In genomic region chr6:110256366-110256765, GRCh38 we compare ENCODE assay signal across 28 cellular contexts.
"Had no signal": no experiment of that assay in that cellular context is flagged by ENCODE, and none has a peak within 500 bp of the region (broad histone marks: within the 10 kb centered on the region; RNA-seq: fewer than 3 reads in every experiment).

No MANE protein-coding gene starts in this region.

- H3K4me1 Mint-ChIP-seq: stimulated activated effector memory CD8-positive, alpha-beta T cell treated with anti-CD3 and anti-CD28 coated beads, Interleukin-12 subunit alpha, Interleukin-12 subunit beta, amount 100 ng/mL, for 72 hours; stimulated activated memory B cell treated with anti-CD40 and anti-IgM and Interleukin-4, amounts not matched to agents 10 μg/mL and 1 μg/mL and 100 μg/mL, for 72 hours; stimulated activated naive B cell treated with anti-CD40 and anti-IgM and Interleukin-4, amounts not matched to agents 10 μg/mL and 1 μg/mL and 100 μg/mL, for 72 hours; stimulated activated naive CD8-positive, alpha-beta T cell treated with anti-CD3 and anti-CD28 coated beads, Interleukin-15, amount 100 ng/mL, for 72 hours had no signal

- H3K9me3 Mint-ChIP-seq: type B pancreatic cell had no signal

- H3K9me3 ChIP-seq: testis, thyroid gland, transverse colon, upper lobe of right lung, vagina had no signal

- H3K27ac ChIP-seq: stomach, suprapubic skin, testis, thoracic aorta, thyroid gland, tibial artery, tibial nerve, transverse colon, upper lobe of left lung, upper lobe of right lung, uterus, vagina had no signal

- H3K27me3 ChIP-seq: stomach, suprapubic skin, testis, thyroid gland, tibial artery, tibial nerve, transverse colon, upper lobe of left lung, upper lobe of right lung, uterus, vagina had no signal

- H3K27me3 Mint-ChIP-seq: stimulated activated naive CD8-positive, alpha-beta T cell treated with anti-CD3 and anti-CD28 coated beads, Interleukin-15, amount 100 ng/mL, for 72 hours; stimulated activated naive CD8-positive, alpha-beta T cell treated with anti-CD3 and anti-CD28 coated beads, Interleukin-15, Interleukin-2, amounts not matched to agents 100 ng/mL and 50 ng/mL, for 24 hours; type B pancreatic cell had no signal

- H3K4me1 ChIP-seq: stomach, suprapubic skin, testis, thyroid gland, tibial artery, tibial nerve, transverse colon, upper lobe of left lung, upper lobe of right lung, uterus, vagina had no signal

- H3K36me3 Mint-ChIP-seq: stimulated activated effector memory CD8-positive, alpha-beta T cell treated with anti-CD3 and anti-CD28 coated beads, Interleukin-12 subunit alpha, Interleukin-12 subunit beta, amount 100 ng/mL, for 72 hours had no signal

- H3K4me3 ChIP-seq: stomach, suprapubic skin, testis, thoracic aorta, thyroid gland, tibial artery, tibial nerve, transverse colon, upper lobe of left lung, upper lobe of right lung, uterus, vagina had no signal

- H3K36me3 ChIP-seq: suprapubic skin, thyroid gland, transverse colon, upper lobe of left lung, upper lobe of right lung, uterus, vagina had no signal

- DNase-seq: stimulated activated CD4-positive, alpha-beta T cell treated with anti-CD3 and anti-CD28 coated beads, Interleukin-2, amount 100 ng/mL, for 48 hours; stimulated activated CD4-positive, alpha-beta T cell treated with anti-CD3 and anti-CD28 coated beads, Interleukin-4, amount 100 ng/mL, for 1 hour; stimulated activated CD4-positive, alpha-beta T cell treated with anti-CD3 and anti-CD28 coated beads, Interleukin-4, amount 100 ng/mL, for 24 hours; stimulated activated CD4-positive, alpha-beta T cell treated with anti-CD3 and anti-CD28 coated beads, Interleukin-4, amount 100 ng/mL, for 4 hours; stimulated activated CD8-positive, alpha-beta memory T cell treated with anti-CD3 and anti-CD28 coated beads, Interleukin-4, amount 100 ng/mL, for 48 hours; stimulated activated naive B cell treated with anti-CD40 and anti-IgM and Interleukin-4, amounts not matched to agents 10 μg/mL and 1 μg/mL and 100 μg/mL, for 72 hours; stimulated activated naive CD4-positive, alpha-beta T cell; stimulated activated naive CD4-positive, alpha-beta T cell treated with Interleukin-2 at 50 U/mL for 16 hours; stimulated activated naive CD8-positive, alpha-beta T cell treated with anti-CD3 and anti-CD28 coated beads, Interleukin-15, amount 100 ng/mL, for 72 hours; stimulated activated naive CD8-positive, alpha-beta T cell treated with anti-CD3 and anti-CD28 coated beads, Interleukin-15, Interleukin-2, amounts not matched to agents 100 U/mL and 50 U/mL, for 24 hours; stomach; substantia nigra; testis; thyroid gland; tibial artery; transverse colon; trophoblast cell; upper lobe of left lung; upper lobe of right lung; uterus had no signal

- H3K27ac Mint-ChIP-seq: stimulated activated effector memory CD8-positive, alpha-beta T cell treated with anti-CD3 and anti-CD28 coated beads, Interleukin-12 subunit alpha, Interleukin-12 subunit beta, amount 100 ng/mL, for 72 hours; stimulated activated memory B cell treated with anti-CD40 and anti-IgM and Interleukin-4, amounts not matched to agents 10 μg/mL and 1 μg/mL and 100 μg/mL, for 72 hours; stimulated activated naive B cell treated with anti-CD40 and anti-IgM and Interleukin-4, amounts not matched to agents 10 μg/mL and 1 μg/mL and 100 μg/mL, for 72 hours; stimulated activated naive CD8-positive, alpha-beta T cell treated with anti-CD3 and anti-CD28 coated beads, Interleukin-15, amount 100 ng/mL, for 72 hours; stimulated activated naive CD8-positive, alpha-beta T cell treated with anti-CD3 and anti-CD28 coated beads, Interleukin-15, Interleukin-2, amounts not matched to agents 100 ng/mL and 50 ng/mL, for 24 hours; type B pancreatic cell had no signal

- H3K4me3 Mint-ChIP-seq: stimulated activated effector memory CD8-positive, alpha-beta T cell treated with anti-CD3 and anti-CD28 coated beads, Interleukin-12 subunit alpha, Interleukin-12 subunit beta, amount 100 ng/mL, for 72 hours; stimulated activated memory B cell treated with anti-CD40 and anti-IgM and Interleukin-4, amounts not matched to agents 10 μg/mL and 1 μg/mL and 100 μg/mL, for 72 hours; stimulated activated naive B cell treated with anti-CD40 and anti-IgM and Interleukin-4, amounts not matched to agents 10 μg/mL and 1 μg/mL and 100 μg/mL, for 72 hours; stimulated activated naive CD8-positive, alpha-beta T cell treated with anti-CD3 and anti-CD28 coated beads, Interleukin-15, amount 100 ng/mL, for 72 hours; stimulated activated naive CD8-positive, alpha-beta T cell treated with anti-CD3 and anti-CD28 coated beads, Interleukin-15, Interleukin-2, amounts not matched to agents 100 ng/mL and 50 ng/mL, for 24 hours; type B pancreatic cell had no signal
